In the genomic region with DNA sequence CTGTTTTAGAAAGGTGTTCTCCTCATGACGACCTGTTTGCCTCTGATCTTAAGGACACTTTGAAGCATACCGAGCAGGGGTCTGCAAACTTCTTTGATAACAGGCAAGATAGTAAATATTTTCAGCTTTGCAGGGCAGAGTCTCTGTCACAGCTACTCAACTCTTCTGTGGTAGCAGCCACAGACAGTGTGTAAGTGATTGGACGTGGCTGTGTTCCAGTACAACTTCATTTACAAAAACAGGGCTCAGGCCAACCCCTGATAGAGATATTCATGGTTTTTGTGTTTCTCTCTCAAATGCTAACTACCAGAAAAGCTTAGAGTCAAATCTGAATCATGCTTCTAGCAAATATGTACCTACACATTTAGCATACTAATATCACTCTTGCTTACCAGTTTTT, we compare ENCODE assay signal across 8 cellular contexts. TPM values are rescaled to one million over a fixed set of nuclear protein-coding genes. Genes with fewer than 3 reads are reported as not detected.
A peak's percentile ranks its signal among the peaks of the same experiment; 100 is the strongest.
DNase-seq lines count a peak whose midpoint lies in the region; ATAC-seq and TF ChIP-seq lines count a peak whose summit lies in the region.

No MANE protein-coding gene starts in this region.

- no peak for TF ChIP-seq CTCF in smooth muscle cell (IDR thresholded peaks at IDR 0.05; ENCODE audit: borderline replicate concordance, insufficient read depth, poor library complexity, severe bottlenecking)

- peaks cover 10% of the 10 kb centered on the region for H3K79me2 ChIP-seq in smooth muscle cell (ENCODE audit: low read depth)

- peaks cover 73 to 88% of the 10 kb centered on the region in 2 donors for H3K4me1 Mint-ChIP-seq in effector memory CD8-positive, alpha-beta T cell (ENCODE audit: low read depth in 2 of 2)

- peak overlapping the region in 10 of 11 experiments; percentile 52 to 94 (median 81); a peak in 19 of 22 replicates for H3K27ac ChIP-seq in BLaER1 treated with 17β-estradiol and CSF1 and Interleukin-3, amounts not matched to agents 10 nM and 100 nM
- H3K27ac ChIP-seq in KOPT-K1 (ENCODE audit: low read depth, low read length, poor library complexity, severe bottlenecking), result peak overlapping the region; percentile 87
- peak overlapping the region; percentile 94 for H3K27ac ChIP-seq in smooth muscle cell (ENCODE audit: low read depth)

- H3K27me3 ChIP-seq in BLaER1 treated with 17β-estradiol and CSF1 and Interleukin-3, amounts not matched to agents 10 nM and 100 nM, result no peaks in the 10 kb centered on the region
- H3K27me3 ChIP-seq in smooth muscle cell (ENCODE audit: low read depth), result no peaks in the 10 kb centered on the region

- no peak for DNase-seq in effector memory CD8-positive, alpha-beta T cell
- DNase-seq in smooth muscle cell (lab: John Stamatoyannopoulos, UW; ENCODE audit: unreplicated experiment), result no peak
- DNase-seq in NK-92 treated with Interleukin-12 subunit alpha and Interleukin-12 subunit beta, amount 100 ng/mL, for 24 hours (lab: John Stamatoyannopoulos, UW), result no peak
- DNase-seq in head of caudate nucleus, result no peak
- no peak for DNase-seq in dedifferentiated amniotic fluid mesenchymal stem cell (ENCODE audit: extremely low spot score)

- peak overlapping the region in 3 of 10 experiments; percentile 19 to 23 (median 20); a peak in 3 of 20 replicates for H3K4me3 ChIP-seq in BLaER1 treated with 17β-estradiol and CSF1 and Interleukin-3, amounts not matched to agents 10 nM and 100 nM
- no peak overlapping the region for H3K4me3 ChIP-seq in smooth muscle cell

- H3K36me3 ChIP-seq in BLaER1 treated with 17β-estradiol and CSF1 and Interleukin-3, amounts not matched to agents 10 nM and 100 nM, result peaks cover 65 to 90% (median 77%) of the 10 kb centered on the region in 11 experiments
- H3K36me3 ChIP-seq in KOPT-K1 (ENCODE audit: insufficient read depth, low read length) (peaks cover 42% of the 10 kb centered on the region), smooth muscle cell (ENCODE audit: low read depth) (no peaks in the 10 kb centered on the region)

- peaks cover 99 to 100% (median 100%) of the 10 kb centered on the region in 10 experiments for H3K4me1 ChIP-seq in BLaER1 treated with 17β-estradiol and CSF1 and Interleukin-3, amounts not matched to agents 10 nM and 100 nM
- peaks cover 23% of the 10 kb centered on the region for H3K4me1 ChIP-seq in smooth muscle cell (ENCODE audit: low read depth)

- 17% methylated on average over 3 of the region's 3 CpGs for WGBS in smooth muscle cell (ENCODE audit: low lambda C conversion rate)

- no peaks in the 10 kb centered on the region for H3K27me3 Mint-ChIP-seq in effector memory CD8-positive, alpha-beta T cell

- peak overlapping the region; percentile 65 to 82 for H3K4me3 Mint-ChIP-seq in effector memory CD8-positive, alpha-beta T cell

- intact Hi-C loops in head of caudate nucleus (cut with DNase I), result no loop called here

- no peaks in the 10 kb centered on the region for H3K9me3 ChIP-seq in BLaER1 treated with 17β-estradiol and CSF1 and Interleukin-3, amounts not matched to agents 10 nM and 100 nM (replicated peaks in 1 of 11)
- H3K9me3 ChIP-seq in KOPT-K1 (ENCODE audit: insufficient read depth, low read length, poor library complexity, severe bottlenecking) (no peaks in the 10 kb centered on the region), smooth muscle cell (replicated peaks; ENCODE audit: low read depth) (no peaks in the 10 kb centered on the region)

- H2AFZ ChIP-seq in smooth muscle cell (ENCODE audit: low read depth), result no peak overlapping the region

- ATAC-seq in GM21529 (IDR thresholded peaks at IDR 0.05; ENCODE audit: unreplicated experiment), result peak; percentile 24
- ATAC-seq in effector memory CD8-positive, alpha-beta T cell (replicated peaks), result peak; percentile 34

- peak overlapping the region in 10 of 11 experiments; percentile 19 to 75 (median 68); a peak in 16 of 22 replicates for H3K9ac ChIP-seq in BLaER1 treated with 17β-estradiol and CSF1 and Interleukin-3, amounts not matched to agents 10 nM and 100 nM
- peak overlapping the region; percentile 59 for H3K9ac ChIP-seq in smooth muscle cell (ENCODE audit: low read depth)

- peaks cover 0 to 99% (median 7%) of the 10 kb centered on the region in 11 experiments; a peak in 8 of 22 replicates for H4K20me1 ChIP-seq in BLaER1 treated with 17β-estradiol and CSF1 and Interleukin-3, amounts not matched to agents 10 nM and 100 nM
- no peaks in the 10 kb centered on the region for H4K20me1 ChIP-seq in smooth muscle cell (ENCODE audit: low read depth)

- peaks cover 53% of the 10 kb centered on the region for H3K36me3 Mint-ChIP-seq in effector memory CD8-positive, alpha-beta T cell (ENCODE audit: insufficient read depth)

- H3K9me3 Mint-ChIP-seq in effector memory CD8-positive, alpha-beta T cell, result no peaks in the 10 kb centered on the region

- peak overlapping the region; percentile 87 to 99 for H3K27ac Mint-ChIP-seq in effector memory CD8-positive, alpha-beta T cell

- peak overlapping the region; percentile 83 to 93 (median 90) for H3K4me2 ChIP-seq in BLaER1 treated with 17β-estradiol and CSF1 and Interleukin-3, amounts not matched to agents 10 nM and 100 nM
- peak overlapping the region; percentile 73 for H3K4me2 ChIP-seq in smooth muscle cell

- H3F3A ChIP-seq in smooth muscle cell (ENCODE audit: low read depth), result peaks cover 9% of the 10 kb centered on the region

RNA-seq across cellular contexts. Expression of gene TGFBR2, which starts 51.5 kb away (rescaled TPM):
- 53.7 and 60.9 TPM in 2 replicates for total RNA-seq in smooth muscle cell
- polyA plus RNA-seq in smooth muscle cell, result 37.5 and 39.6 TPM in 2 replicates
